In the genomic region with DNA sequence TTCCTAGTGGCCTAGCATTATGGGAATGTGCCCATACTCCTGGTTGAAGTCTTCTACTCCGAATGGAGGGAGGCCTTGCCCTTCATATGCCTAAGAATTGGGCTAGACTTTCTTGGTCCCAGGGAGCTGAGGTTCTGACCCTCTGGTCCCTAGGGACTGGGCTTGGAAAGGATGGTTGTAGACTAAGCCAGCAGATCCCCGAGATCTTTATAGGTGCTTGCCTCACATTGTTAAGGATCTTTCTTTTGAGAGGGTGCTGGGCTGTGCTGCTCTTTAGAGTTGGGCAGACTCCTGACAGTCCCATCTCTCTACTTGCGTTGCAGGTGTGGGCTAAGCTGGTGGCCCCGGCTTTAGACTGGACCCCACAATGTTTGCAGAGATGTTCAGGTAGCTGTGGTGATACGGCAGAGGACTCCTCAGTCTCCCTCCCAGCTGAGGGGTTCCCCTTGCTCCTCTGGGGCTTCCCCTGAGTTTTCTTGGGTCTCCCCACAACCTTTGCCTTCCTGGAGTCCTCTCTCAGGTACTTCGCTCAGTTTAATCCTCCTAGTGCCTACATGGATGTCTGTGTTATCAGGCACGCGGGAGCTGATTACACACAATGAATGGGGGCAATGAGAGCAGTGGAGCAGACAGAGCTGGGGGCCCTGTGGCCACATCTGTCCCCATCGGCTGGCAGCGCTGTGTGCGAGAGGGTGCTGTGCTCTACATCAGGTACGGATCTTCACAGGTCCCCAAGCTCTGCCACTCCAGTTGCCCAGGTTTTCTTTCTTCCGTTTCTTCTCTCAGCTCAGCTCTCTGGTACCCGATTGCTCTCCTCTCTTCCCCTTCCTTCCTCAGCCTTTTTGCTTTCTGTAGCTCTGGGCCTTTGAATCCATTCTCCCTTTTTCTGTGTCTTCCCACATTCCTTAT, we compare ENCODE assay signal across 8 cellular contexts. TPM values are rescaled to one million over a fixed set of nuclear protein-coding genes. Genes with fewer than 3 reads are reported as not detected.
DNase-seq lines count a peak whose midpoint lies in the region; ATAC-seq, FAIRE-seq and TF ChIP-seq lines count a peak whose summit lies in the region.

No MANE protein-coding gene starts in this region.

- TF ChIP-seq RAD21 in GM12878 (IDR thresholded peaks at IDR 0.05; ENCODE audit: insufficient read depth, low read depth, low read length) = no peak

- peaks cover 29% of the 10 kb centered on the region for H3K4me1 ChIP-seq in cardiac muscle cell (ENCODE audit: low read depth)
- peaks cover 29% of the 10 kb centered on the region for H3K4me1 ChIP-seq in GM12878 (ENCODE audit: control insufficient read depth, insufficient read depth, low read length)
- H3K4me1 ChIP-seq in lung (ENCODE audit: control insufficient read depth in 2 of 2, insufficient read depth in 2 of 2, low read length in 2 of 2) = peaks cover 0 to 12% of the 10 kb centered on the region in 2 donors
- H3K4me1 ChIP-seq in urinary bladder (ENCODE audit: insufficient read depth) = no peaks in the 10 kb centered on the region

- ATAC-seq in left ventricle myocardium superior = no peak
- ATAC-seq in GM12878 = no peak
- ATAC-seq in lung (ENCODE audit: insufficient read depth, low FRiP score) = no peak
- ATAC-seq in GM21786 (IDR thresholded peaks at IDR 0.05; ENCODE audit: unreplicated experiment) = no peak

- peaks cover 36% of the 10 kb centered on the region for H3K79me2 ChIP-seq in GM12878 (ENCODE audit: control insufficient read depth, insufficient read depth, low read length)

- DNase-seq in cardiac muscle cell (ENCODE audit: low read depth in 1 of 2, low spot score in 1 of 2) (no peak), left ventricle myocardium superior (no peak), GM12878 (ENCODE audit: low read depth, low spot score) (no peak), lung (ENCODE audit: low spot score) (no peak), T1000 (lab: John Stamatoyannopoulos, UW) (no peak)
- no peak for DNase-seq in stimulated activated CD8-positive, alpha-beta memory T cell treated with anti-CD3 and anti-CD28 coated beads, Interleukin-4, amount 100 ng/mL, for 48 hours

- H4K20me1 ChIP-seq in GM12878 (ENCODE audit: control insufficient read depth, insufficient read depth) = no peaks in the 10 kb centered on the region

- intact Hi-C loops in left ventricle myocardium superior (cut with micrococcal nuclease) (no loop called here), GM12878 (cut with micrococcal nuclease; ENCODE audit: unreplicated experiment) (loop anchor here (2.0 to 5.0 kb wide), 3 partner anchors 23 to 62 kb away; a partner anchor contains a TSS)

- H3K9ac ChIP-seq in GM12878 (ENCODE audit: control insufficient read depth, insufficient read depth, low read length) = peak overlapping the region; percentile 86

- H3K36me3 ChIP-seq in cardiac muscle cell (peaks cover 16% of the 10 kb centered on the region), GM12878 (ENCODE audit: control insufficient read depth in 2 of 2, insufficient read depth in 2 of 2, low read length in 1 of 2) (peaks cover 13 to 17% of the 10 kb centered on the region in 2 experiments), lung (ENCODE audit: control insufficient read depth in 2 of 2, insufficient read depth in 2 of 2, low read length in 2 of 2) (peaks cover 15 to 46% of the 10 kb centered on the region in 2 donors), urinary bladder (ENCODE audit: insufficient read depth) (peaks cover 1% of the 10 kb centered on the region)

- H3K9me3 ChIP-seq in cardiac muscle cell (ENCODE audit: low read depth) (no peaks in the 10 kb centered on the region), GM12878 (replicated peaks; ENCODE audit: control insufficient read depth, insufficient read depth, low read length) (no peaks in the 10 kb centered on the region), lung (ENCODE audit: control insufficient read depth in 2 of 2, insufficient read depth in 1 of 2, low read length in 1 of 2) (no peaks in the 10 kb centered on the region)

- H3K27ac ChIP-seq in cardiac muscle cell = peak overlapping the region; percentile 98
- peak overlapping the region; percentile 87 for H3K27ac ChIP-seq in GM12878 (ENCODE audit: control insufficient read depth, insufficient read depth)
- H3K27ac ChIP-seq in lung (ENCODE audit: low read depth in 1 of 2, low read length in 1 of 2) = peak overlapping the region; percentile 60 to 77
- no peak overlapping the region for H3K27ac ChIP-seq in urinary bladder (ENCODE audit: low read depth)

- no peaks in the 10 kb centered on the region for H3K27me3 ChIP-seq in cardiac muscle cell
- H3K27me3 ChIP-seq in GM12878 (replicated peaks in 1 of 2; ENCODE audit: control insufficient read depth in 2 of 2, insufficient read depth in 2 of 2, low read length in 1 of 2) = no peaks in the 10 kb centered on the region
- no peaks in the 10 kb centered on the region for H3K27me3 ChIP-seq in lung (ENCODE audit: control insufficient read depth, insufficient read depth)

- no TSS peak for BruUV-seq in GM12878 (replicated peaks; lab: Mats Ljungman, UMichigan)

- FAIRE-seq in GM12878 (lab: Jason Lieb, UNC) = peak; percentile 81

- POLR2A ChIA-PET in GM12878 (lab: Charles Lee) = interaction anchor here (0.5 to 2.2 kb wide), 8 partner anchors 22 to 834 kb away, joined by 3 to 11 read pairs (median 4); a partner anchor contains a TSS

- peak overlapping the region; percentile 45 for H3K4me3 ChIP-seq in cardiac muscle cell
- H3K4me3 ChIP-seq in GM12878 = peak overlapping the region; percentile 99
- peak overlapping the region; percentile 59 for H3K4me3 ChIP-seq in lung
- peak overlapping the region; percentile 52 for H3K4me3 ChIP-seq in urinary bladder (ENCODE audit: low read depth, low read length)

- 50% methylated on average over 14 of the region's 14 CpGs for WGBS in GM12878 (ENCODE audit: insufficient coverage, insufficient replicate concordance, low lambda C conversion rate, missing lambda C conversion rate)
- WGBS in lung, 2 donors = 68 to 75% methylated on average over 14 of the region's 14 CpGs
- WGBS in urinary bladder = 57% methylated on average over 14 of the region's 14 CpGs

- RAD21 ChIA-PET in GM12878 (lab: Charles Lee; ENCODE audit: unreplicated experiment) = interaction anchor here (0.5 to 2.1 kb wide), 11 partner anchors 9 to 280 kb away, joined by 3 to 11 read pairs (median 3); a partner anchor contains a TSS

- TF ChIP-seq CTCF in cardiac muscle cell (IDR thresholded peaks at IDR 0.05; ENCODE audit: low read depth, low read length) (no peak), GM12878 (IDR thresholded peaks at IDR 0.05 in 2 of 3, conservative IDR thresholded peaks at IDR 0.05 in 1 of 3; ENCODE audit: control insufficient read depth in 2 of 3, extremely low read depth in 1 of 3, insufficient read depth in 1 of 3, low read depth in 3 of 3, low read length in 3 of 3) (no peak), lung (IDR thresholded peaks at IDR 0.05; ENCODE audit: control extremely low read depth, extremely low read depth) (no peak)

- peak overlapping the region; percentile 96 for H3K4me2 ChIP-seq in GM12878 (ENCODE audit: control insufficient read depth, insufficient read depth)

- SMC1A ChIA-PET in GM12878 (lab: Charles Lee; ENCODE audit: uncharacterized antibody, unreplicated experiment) = interaction anchor here (0.6 to 1.9 kb wide), 7 partner anchors 9 to 111 kb away, joined by 3 to 9 read pairs (median 3); a partner anchor contains a TSS

- no peak for TF ChIP-seq POLR2A in GM12878 (IDR thresholded peaks at IDR 0.05; ENCODE audit: low read depth, low read length)

- no peak overlapping the region for H2AFZ ChIP-seq in GM12878 (ENCODE audit: control insufficient read depth, low read depth, low read length)

- CTCF ChIA-PET in GM12878 (lab: Yijun Ruan, JAX) = interaction anchor here (0.6 to 2.6 kb wide), 13 partner anchors 8 to 767 kb away, joined by 3 to 16 read pairs (median 4); a partner anchor contains a TSS

- in situ Hi-C loops in GM12878 (cut with MboI) = no loop called here

- no peak for TF ChIP-seq EP300 in GM12878 (IDR thresholded peaks at IDR 0.05; ENCODE audit: borderline replicate concordance in 1 of 2, control insufficient read depth in 1 of 2, low read depth in 2 of 2, low read length in 2 of 2)

RNA-seq across cellular contexts. Expression of a gene that starts 1.3 kb away (rescaled TPM):
- 13.8 and 14.1 TPM in 2 replicates for total RNA-seq in cardiac muscle cell
- polyA plus RNA-seq in cardiac muscle cell = 22.8 and 36.9 TPM in 2 replicates
- total RNA-seq in left ventricle myocardium superior = 35.2 TPM
- total RNA-seq in GM12878 (2013; cell fraction: nucleolus; rRNA removed) = 16.4 and 19.1 TPM in 2 replicates
- total RNA-seq in GM12878 (2014; rRNA removed) = 3.1 and 4.6 TPM in 2 replicates
- 3.5 and 3.7 TPM in 2 replicates for total RNA-seq in GM12878 (2014; rRNA removed; fragmentation: Illumina TruSeq; extraction: Trizol)
- total RNA-seq in GM12878 (2021) = 41.5 and 52.7 TPM in 2 replicates
- 12.0 TPM for polyA plus RNA-seq in GM12878 (2011; ENCODE audit: low read depth)
- 2.0 and 3.8 TPM in 2 replicates for polyA plus RNA-seq in GM12878 (2011; rRNA removed)
- polyA plus RNA-seq in GM12878 (2011; cell fraction: cytosol; rRNA removed) = 1.8 and 1.9 TPM in 2 replicates
- 43.1 and 56.1 TPM in 2 replicates for polyA plus RNA-seq in GM12878 (2011; cell fraction: nucleus; rRNA removed)
- polyA plus RNA-seq in GM12878 (2012) = 18.4 and 22.0 TPM in 2 replicates
- 5.9 and 12.7 TPM in 2 replicates for polyA plus RNA-seq in GM12878 (2014; fragmentation: Illumina TruSeq; extraction: Trizol)
- polyA plus RNA-seq in GM12878 (2014; fragmentation: Nextera tagmentation; extraction: Ambion mirVana) = 1 to 10 TPM; 1.5 to 5.5 TPM
- 20.2 and 24.3 TPM in 2 replicates for polyA plus RNA-seq in GM12878 (2014; rRNA removed)
- 1 to 10 TPM; 8.1 to 8.6 TPM for polyA plus RNA-seq in GM12878 (2016; fragmentation: Nextera tagmentation; extraction: Ambion mirVana)
- 4.3 and 5.9 TPM in 2 replicates for polyA minus RNA-seq in GM12878 (2011; rRNA and poly(A)+ RNA removed)
- polyA minus RNA-seq in GM12878 (2011; cell fraction: cytosol; rRNA and poly(A)+ RNA removed) = 3.6 and 6.3 TPM in 2 replicates
- 11.7 and 19.9 TPM in 2 replicates for polyA minus RNA-seq in GM12878 (2011; cell fraction: nucleus; rRNA and poly(A)+ RNA removed)
- 100 to 1,000 TPM in 1 of 2 donors, 10 to 100 TPM in 1; 26.0 to 132 TPM for total RNA-seq in lung
- 10 to 100 TPM; 36.7 to 42.4 TPM for polyA plus RNA-seq in lung
- 9.6 TPM for total RNA-seq in urinary bladder
- polyA plus RNA-seq in urinary bladder = 31.1 TPM

RNA-seq across cellular contexts. Expression of a gene that starts 3.6 kb away (rescaled TPM):
- total RNA-seq in cardiac muscle cell (30.2 and 44.2 TPM in 2 replicates), left ventricle myocardium superior (22.2 TPM), GM12878 (2014; rRNA removed) (9.7 and 9.8 TPM in 2 replicates), GM12878 (2014; rRNA removed; fragmentation: Illumina TruSeq; extraction: Trizol) (10.4 and 12.2 TPM in 2 replicates), GM12878 (2021) (8.2 and 9.2 TPM in 2 replicates), lung (10 to 100 TPM; 31.0 to 34.7 TPM), urinary bladder (15.4 TPM)
- polyA plus RNA-seq in cardiac muscle cell (33.8 and 51.3 TPM in 2 replicates), GM12878 (2011; rRNA removed) (23.6 and 25.0 TPM in 2 replicates), GM12878 (2014; fragmentation: Illumina TruSeq; extraction: Trizol) (10.9 and 13.4 TPM in 2 replicates), GM12878 (2014; fragmentation: Nextera tagmentation; extraction: Ambion mirVana) (10 to 100 TPM; 26.8 to 28.9 TPM), GM12878 (2014; rRNA removed) (9.9 and 10.1 TPM in 2 replicates), GM12878 (2016; fragmentation: Nextera tagmentation; extraction: Ambion mirVana) (10 to 100 TPM; 20.0 to 21.7 TPM), lung (10 to 100 TPM; 68.1 to 74.7 TPM), urinary bladder (58.0 TPM)
- 21.5 and 24.3 TPM in 2 replicates for total RNA-seq in GM12878 (2013; cell fraction: nucleolus; rRNA removed)
- polyA plus RNA-seq in GM12878 (2011; ENCODE audit: low read depth) = 38.8 TPM
- polyA plus RNA-seq in GM12878 (2011; cell fraction: cytosol; rRNA removed) = 14.0 and 15.9 TPM in 2 replicates
- polyA plus RNA-seq in GM12878 (2011; cell fraction: nucleus; rRNA removed) = 25.8 and 42.9 TPM in 2 replicates
- 41.1 and 47.1 TPM in 2 replicates for polyA plus RNA-seq in GM12878 (2012)
- polyA minus RNA-seq in GM12878 (2011; rRNA and poly(A)+ RNA removed) = 17.3 and 23.4 TPM in 2 replicates
- 7.3 and 11.1 TPM in 2 replicates for polyA minus RNA-seq in GM12878 (2011; cell fraction: cytosol; rRNA and poly(A)+ RNA removed)
- 13.8 and 17.0 TPM in 2 replicates for polyA minus RNA-seq in GM12878 (2011; cell fraction: nucleus; rRNA and poly(A)+ RNA removed)

RNA-seq across cellular contexts. Expression of a gene that starts 23.0 kb away (rescaled TPM):
- 210 and 230 TPM in 2 replicates for total RNA-seq in cardiac muscle cell
- polyA plus RNA-seq in cardiac muscle cell = 156 and 157 TPM in 2 replicates
- total RNA-seq in left ventricle myocardium superior = 89.2 TPM
- 50.6 and 63.3 TPM in 2 replicates for total RNA-seq in GM12878 (2013; cell fraction: nucleolus; rRNA removed)
- 80.8 and 115 TPM in 2 replicates for total RNA-seq in GM12878 (2014; rRNA removed)
- 81.4 and 83.9 TPM in 2 replicates for total RNA-seq in GM12878 (2014; rRNA removed; fragmentation: Illumina TruSeq; extraction: Trizol)
- total RNA-seq in GM12878 (2021) = 87.3 and 87.4 TPM in 2 replicates
- 67.2 TPM for polyA plus RNA-seq in GM12878 (2011; ENCODE audit: low read depth)
- 85.1 and 88.9 TPM in 2 replicates for polyA plus RNA-seq in GM12878 (2011; rRNA removed)
- polyA plus RNA-seq in GM12878 (2011; cell fraction: cytosol; rRNA removed) = 79.6 and 95.9 TPM in 2 replicates
- 72.6 and 91.7 TPM in 2 replicates for polyA plus RNA-seq in GM12878 (2011; cell fraction: nucleus; rRNA removed)
- polyA plus RNA-seq in GM12878 (2012) = 68.9 and 75.1 TPM in 2 replicates
- 139 and 171 TPM in 2 replicates for polyA plus RNA-seq in GM12878 (2014; fragmentation: Illumina TruSeq; extraction: Trizol)
- 10 to 100 TPM; 32.3 to 60.7 TPM for polyA plus RNA-seq in GM12878 (2014; fragmentation: Nextera tagmentation; extraction: Ambion mirVana)
- polyA plus RNA-seq in GM12878 (2014; rRNA removed) = 113 TPM in 2 replicates
- polyA plus RNA-seq in GM12878 (2016; fragmentation: Nextera tagmentation; extraction: Ambion mirVana) = 100 to 1,000 TPM; 115 to 117 TPM
- polyA minus RNA-seq in GM12878 (2011; rRNA and poly(A)+ RNA removed) = 66.8 and 93.9 TPM in 2 replicates
- 47.0 and 53.5 TPM in 2 replicates for polyA minus RNA-seq in GM12878 (2011; cell fraction: cytosol; rRNA and poly(A)+ RNA removed)
- 25.4 and 26.2 TPM in 2 replicates for polyA minus RNA-seq in GM12878 (2011; cell fraction: nucleus; rRNA and poly(A)+ RNA removed)
- 10 to 100 TPM; 78.3 to 90.1 TPM for total RNA-seq in lung
- polyA plus RNA-seq in lung = 100 to 1,000 TPM in 1 of 2 donors, 10 to 100 TPM in 1; 60.0 to 110 TPM
- total RNA-seq in urinary bladder = 70.8 TPM
- 195 TPM for polyA plus RNA-seq in urinary bladder

RNA-seq across cellular contexts. Expression of a gene that starts 25.9 kb away (rescaled TPM):
- total RNA-seq in cardiac muscle cell (0.36 and 0.49 TPM in 2 replicates), left ventricle myocardium superior (0.12 TPM), GM12878 (2014; rRNA removed) (1.0 and 1.1 TPM in 2 replicates), GM12878 (2014; rRNA removed; fragmentation: Illumina TruSeq; extraction: Trizol) (1.1 and 1.3 TPM in 2 replicates), GM12878 (2021) (2.2 and 2.9 TPM in 2 replicates), lung (under 1 TPM; 0.21 to 0.34 TPM), urinary bladder (1.5 TPM)
- polyA plus RNA-seq in cardiac muscle cell (0.05 and 0.11 TPM in 2 replicates), GM12878 (2011; rRNA removed) (0.48 and 0.56 TPM in 2 replicates), GM12878 (2014; fragmentation: Illumina TruSeq; extraction: Trizol) (2.0 and 2.2 TPM in 2 replicates), GM12878 (2014; fragmentation: Nextera tagmentation; extraction: Ambion mirVana) (under 1 TPM; 0.35 to 0.44 TPM), GM12878 (2014; rRNA removed) (1.7 and 2.0 TPM in 2 replicates), GM12878 (2016; fragmentation: Nextera tagmentation; extraction: Ambion mirVana) (under 1 TPM; 0.69 to 0.92 TPM), lung (under 1 TPM; 0.05 to 0.06 TPM), urinary bladder (1.3 TPM)
- total RNA-seq in GM12878 (2013; cell fraction: nucleolus; rRNA removed) = 0.73 and 0.77 TPM in 2 replicates
- polyA plus RNA-seq in GM12878 (2011; ENCODE audit: low read depth) = 0.24 TPM
- polyA plus RNA-seq in GM12878 (2011; cell fraction: cytosol; rRNA removed) = 0.30 and 0.31 TPM in 2 replicates
- 1.2 and 1.5 TPM in 2 replicates for polyA plus RNA-seq in GM12878 (2011; cell fraction: nucleus; rRNA removed)
- polyA plus RNA-seq in GM12878 (2012) = 0.51 and 0.79 TPM in 2 replicates
- polyA minus RNA-seq in GM12878 (2011; rRNA and poly(A)+ RNA removed) = 0.36 and 0.51 TPM in 2 replicates
- polyA minus RNA-seq in GM12878 (2011; cell fraction: cytosol; rRNA and poly(A)+ RNA removed) = 0.10 TPM in 1 of 2 replicates, not detected in the other
- polyA minus RNA-seq in GM12878 (2011; cell fraction: nucleus; rRNA and poly(A)+ RNA removed) = 0.24 and 0.29 TPM in 2 replicates

RNA-seq across cellular contexts. Expression of a gene that starts 36.1 kb away (rescaled TPM):
- total RNA-seq in cardiac muscle cell (76.7 and 333 TPM in 2 replicates), left ventricle myocardium superior (72.7 TPM), GM12878 (2014; rRNA removed) (138 and 155 TPM in 2 replicates), GM12878 (2014; rRNA removed; fragmentation: Illumina TruSeq; extraction: Trizol) (132 and 151 TPM in 2 replicates), GM12878 (2021) (208 and 212 TPM in 2 replicates), lung (100 to 1,000 TPM in 1 of 2 donors, 10 to 100 TPM in 1; 55.9 to 213 TPM), urinary bladder (55.1 TPM)
- polyA plus RNA-seq in cardiac muscle cell (153 and 190 TPM in 2 replicates), GM12878 (2011; rRNA removed) (61.9 and 108 TPM in 2 replicates), GM12878 (2014; fragmentation: Illumina TruSeq; extraction: Trizol) (161 and 221 TPM in 2 replicates), GM12878 (2014; fragmentation: Nextera tagmentation; extraction: Ambion mirVana) (100 to 1,000 TPM in 1 of 2 experiments, 10 to 100 TPM in 1; 72.3 to 129 TPM), GM12878 (2014; rRNA removed) (137 and 156 TPM in 2 replicates), GM12878 (2016; fragmentation: Nextera tagmentation; extraction: Ambion mirVana) (100 to 1,000 TPM; 255 to 270 TPM), lung (100 to 1,000 TPM in 1 of 2 donors, 10 to 100 TPM in 1; 95.0 to 156 TPM), urinary bladder (59.9 TPM)
- 122 and 126 TPM in 2 replicates for total RNA-seq in GM12878 (2013; cell fraction: nucleolus; rRNA removed)
- polyA plus RNA-seq in GM12878 (2011; ENCODE audit: low read depth) = 84.1 TPM
- polyA plus RNA-seq in GM12878 (2011; cell fraction: cytosol; rRNA removed) = 94.9 and 95.4 TPM in 2 replicates
- polyA plus RNA-seq in GM12878 (2011; cell fraction: nucleus; rRNA removed) = 477 and 501 TPM in 2 replicates
- polyA plus RNA-seq in GM12878 (2012) = 85.5 and 109 TPM in 2 replicates
- 108 and 144 TPM in 2 replicates for polyA minus RNA-seq in GM12878 (2011; rRNA and poly(A)+ RNA removed)
- polyA minus RNA-seq in GM12878 (2011; cell fraction: cytosol; rRNA and poly(A)+ RNA removed) = 46.5 and 52.1 TPM in 2 replicates
- polyA minus RNA-seq in GM12878 (2011; cell fraction: nucleus; rRNA and poly(A)+ RNA removed) = 102 and 181 TPM in 2 replicates

Comparison
In these comparisons a context has a peak if more than half of its experiments do, and no peak if none do; other contexts are left out.
1. H3K4me3 ChIP-seq: peak in every context shown above with its lines; median percentile 99 in GM12878; 59 in lung; 52 in urinary bladder; 45 in cardiac muscle cell.